ENCODE assay signal across 11 cellular contexts in the genomic region with DNA sequence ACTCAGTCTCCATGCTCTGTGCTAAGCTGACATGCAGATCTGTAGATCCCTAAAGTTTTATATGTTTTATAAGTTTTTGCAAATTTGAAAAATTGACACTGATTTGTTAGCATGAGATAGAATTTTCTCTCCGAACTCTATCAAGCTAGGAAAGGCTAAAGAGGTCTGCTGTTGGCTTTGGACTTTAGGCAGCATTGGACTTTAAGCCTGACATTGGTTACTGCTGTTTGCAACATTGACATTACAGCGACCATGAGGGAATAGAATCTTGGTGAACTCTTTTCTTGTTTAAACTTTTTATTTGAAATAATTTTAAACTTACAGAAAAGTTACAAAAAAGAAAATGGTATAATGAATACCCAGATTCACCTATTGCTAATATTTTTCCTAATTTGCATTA.
"Had no signal": no experiment of that assay in that cellular context is flagged by ENCODE, and none has a peak within 500 bp of the region (broad histone marks: within the 10 kb centered on the region; RNA-seq: fewer than 3 reads in every experiment).

No MANE protein-coding gene starts in this region.

- FAIRE-seq: H1, H54 had no signal

- H3K4me1 ChIP-seq: HAP-1 had no signal

- DNase-seq: GM23248, GOT3, H7, H9, HCEC 1CT, HFFc6 had no signal

- H3K36me3 ChIP-seq: HAP-1 had no signal

- ATAC-seq: GM23338, HCT116 had no signal

- H3K9me3 ChIP-seq: HAP-1 had no signal

- H3K9ac ChIP-seq: GM23248 had no signal

- H3K27ac ChIP-seq: GM23248 had no signal

- H2AFZ ChIP-seq: GM23248, GM23338 had no signal

- H3K4me2 ChIP-seq: GM23338 had no signal

- H3K4me3 ChIP-seq: GM23248, GM23338, HAP-1 had no signal
